8 cellular contexts compared by ENCODE assay signal in genomic region chr1:110783292-110783918, GRCh38.
A peak's percentile ranks its signal among the peaks of the same experiment; 100 is the strongest.
DNase-seq lines count a peak whose midpoint lies in the region; ATAC-seq and TF ChIP-seq lines count a peak whose summit lies in the region.

No MANE protein-coding gene starts in this region.

- no peak for TF ChIP-seq EP300 in esophagus muscularis mucosa (IDR thresholded peaks at IDR 0.05)

- ATAC-seq in naive thymus-derived CD4-positive, alpha-beta T cell: peak; percentile 84
- ATAC-seq in sciatic nerve: no peak

- 1% methylated on average over 5 of the region's 5 CpGs for WGBS in esophagus muscularis mucosa

- peak overlapping the region in 4 of 10 donors; percentile 3 to 29 (median 21) for H3K4me3 Mint-ChIP-seq in naive thymus-derived CD4-positive, alpha-beta T cell

- no peak for TF ChIP-seq POLR2A in esophagus muscularis mucosa (IDR thresholded peaks at IDR 0.05; ENCODE audit: low read depth)

- H3K4me3 ChIP-seq in esophagus muscularis mucosa: no peak overlapping the region
- no peak overlapping the region for H3K4me3 ChIP-seq in naive thymus-derived CD4-positive, alpha-beta T cell (ENCODE audit: low read length)
- H3K4me3 ChIP-seq in tibial artery: no peak overlapping the region

- CTCF ChIA-PET in naive thymus-derived CD4-positive, alpha-beta T cell (lab: Charles Lee): interaction anchor here (0.5 to 9.0 kb wide), 18 partner anchors 11 to 233 kb away, joined by 3 to 104 read pairs (median 5); partner anchors contain the start of gene LRIF1

- POLR2A ChIA-PET in naive thymus-derived CD4-positive, alpha-beta T cell (lab: Charles Lee): interaction anchor here (0.5 to 2.3 kb wide), 8 partner anchors 11 to 551 kb away, joined by 3 to 11 read pairs (median 4); no protein-coding TSS in a partner anchor

- H3K36me3 ChIP-seq in esophagus muscularis mucosa: no peaks in the 10 kb centered on the region
- no peaks in the 10 kb centered on the region for H3K36me3 ChIP-seq in naive thymus-derived CD4-positive, alpha-beta T cell (ENCODE audit: control insufficient read depth in 2 of 3, insufficient read depth in 3 of 3, low read length in 3 of 3)
- H3K36me3 ChIP-seq in tibial artery: no peaks in the 10 kb centered on the region

- H3K4me1 ChIP-seq in esophagus muscularis mucosa (peaks cover 0 to 8% (median 2%) of the 10 kb centered on the region in 4 donors), tibial artery (peaks cover 0 to 7% (median 0%) of the 10 kb centered on the region in 4 donors)
- peaks cover 54 to 63% of the 10 kb centered on the region in 2 donors for H3K4me1 ChIP-seq in naive thymus-derived CD4-positive, alpha-beta T cell (ENCODE audit: control insufficient read depth in 2 of 2, insufficient read depth in 2 of 2, low read length in 2 of 2)

- peaks cover 0 to 14% (median 0%) of the 10 kb centered on the region in 5 donors for H3K27me3 Mint-ChIP-seq in naive thymus-derived CD4-positive, alpha-beta T cell

- peaks cover 0 to 9% (median under 1%) of the 10 kb centered on the region in 11 donors for H3K9me3 Mint-ChIP-seq in naive thymus-derived CD4-positive, alpha-beta T cell

- H3K27ac ChIP-seq in esophagus muscularis mucosa (replicated peaks in 1 of 4) (no peak overlapping the region), tibial artery (no peak overlapping the region)
- no peak overlapping the region for H3K27ac ChIP-seq in naive thymus-derived CD4-positive, alpha-beta T cell (ENCODE audit: low read depth, low read length)

- TF ChIP-seq CTCF in esophagus muscularis mucosa (IDR thresholded peaks at IDR 0.05) (peak; percentile 81 to 95 (median 85)), tibial artery (IDR thresholded peaks at IDR 0.05) (peak; percentile 70 to 87)

- intact Hi-C loops in esophagus muscularis mucosa (cut with DNase I) (loop anchor here (5.0 to 10.0 kb wide), 3 partner anchors 151 to 229 kb away; no protein-coding TSS in a partner anchor), tibial artery (cut with DNase I; ENCODE audit: low total_unique reads) (loop anchor here (10.0 kb wide), 1 partner anchor 159 kb away; no protein-coding TSS in a partner anchor), sciatic nerve (cut with DNase I) (no loop called here)
- intact Hi-C loops in naive thymus-derived CD4-positive, alpha-beta T cell (cut with micrococcal nuclease): loop anchor here (1.0 to 5.0 kb wide), 15 partner anchors 17 to 576 kb away; partner anchors contain the start of genes CD53 (in 1 of the 2), KCNA3 (in 1 of the 2) and LRIF1 (in 1 of the 2)

- peaks cover 0 to 10% (median 7%) of the 10 kb centered on the region in 4 donors for H3K9me3 ChIP-seq in esophagus muscularis mucosa
- H3K9me3 ChIP-seq in naive thymus-derived CD4-positive, alpha-beta T cell (ENCODE audit: control insufficient read depth in 2 of 3, low read length in 3 of 3): peaks cover 0 to 7% (median 0%) of the 10 kb centered on the region in 3 experiments
- peaks cover 0 to 2% (median 1%) of the 10 kb centered on the region in 3 donors for H3K9me3 ChIP-seq in tibial artery

- H3K4me1 Mint-ChIP-seq in naive thymus-derived CD4-positive, alpha-beta T cell: peaks cover 42 to 79% (median 70%) of the 10 kb centered on the region in 7 donors

- H3K27me3 ChIP-seq in esophagus muscularis mucosa (peaks cover 0 to 27% (median 2%) of the 10 kb centered on the region in 4 donors), tibial artery (peaks cover 0 to 26% of the 10 kb centered on the region in 2 donors)
- no peaks in the 10 kb centered on the region for H3K27me3 ChIP-seq in naive thymus-derived CD4-positive, alpha-beta T cell (ENCODE audit: control insufficient read depth in 2 of 2, insufficient read depth in 2 of 2, low read length in 2 of 2)

- peak; percentile 37 for DNase-seq in COLO829 (ENCODE audit: low spot score)
- peak; percentile 71 for DNase-seq in HT-29 (ENCODE audit: low spot score)
- DNase-seq in NK-92 treated with Interleukin-12 subunit alpha and Interleukin-12 subunit beta, amount 100 ng/mL, for 24 hours (lab: John Stamatoyannopoulos, UW): peak; percentile 53
- DNase-seq in activated CD8-positive, alpha-beta memory T cell treated with anti-CD3 and anti-CD28 coated beads, Interleukin-2, amount 50 U/mL, for 24 hours (ENCODE audit: extremely low read depth): peak; percentile 12
- DNase-seq in esophagus muscularis mucosa (ENCODE audit: extremely low spot score): no peak
- DNase-seq in naive thymus-derived CD4-positive, alpha-beta T cell: peak in 8 of 9 donors; percentile 44 to 78 (median 70)
- DNase-seq in tibial artery: no peak
- no peak for DNase-seq in sciatic nerve (ENCODE audit: low spot score)

- H3K27ac Mint-ChIP-seq in naive thymus-derived CD4-positive, alpha-beta T cell: peak overlapping the region in 6 of 9 donors; percentile 9 to 88 (median 66)

- H3K36me3 Mint-ChIP-seq in naive thymus-derived CD4-positive, alpha-beta T cell: peaks cover 0 to 12% (median under 1%) of the 10 kb centered on the region in 5 donors

Comparison
In these comparisons a context has a peak if more than half of its experiments do, and no peak if none do; other contexts are left out.
1. DNase-seq: peak in COLO829 (single experiment), HT-29 (single experiment), NK-92 treated with Interleukin-12 subunit alpha and Interleukin-12 subunit beta, amount 100 ng/mL, for 24 hours (single experiment), activated CD8-positive, alpha-beta memory T cell treated with anti-CD3 and anti-CD28 coated beads, Interleukin-2, amount 50 U/mL, for 24 hours (single experiment) and naive thymus-derived CD4-positive, alpha-beta T cell (8 of 9); none in esophagus muscularis mucosa (single experiment), tibial artery (0 of 2) and sciatic nerve (single experiment).